ENCODE assay signal across 8 cellular contexts in genomic region chr2:101038455-101039255, GRCh38. TPM values are rescaled to one million over a fixed set of nuclear protein-coding genes. Genes with fewer than 3 reads are reported as not detected.
A peak's percentile ranks its signal among the peaks of the same experiment; 100 is the strongest.
DNase-seq lines count a peak whose midpoint lies in the region; ATAC-seq, FAIRE-seq and TF ChIP-seq lines count a peak whose summit lies in the region.
"Had no signal": no experiment of that assay in that cellular context is flagged by ENCODE, and none has a peak within 500 bp of the region (broad histone marks: within the 10 kb centered on the region; RNA-seq: fewer than 3 reads in every experiment).

No MANE protein-coding gene starts in this region.

- intact Hi-C loops in GM12878 (cut with micrococcal nuclease; ENCODE audit: unreplicated experiment): loop anchor here (5.0 kb wide), 1 partner anchor 164 kb away; no protein-coding TSS in a partner anchor
- intact Hi-C loops in activated T-helper 2 cell treated with anti-CD3 and anti-CD28 coated beads, Interferon-gamma antibody, Interleukin-2, Interleukin-4, amounts not matched to agents 10 μg/mL and 5 μg/mL and 100 μg/mL, durations not matched to agents 14 hours and 24 hours and 36 hours (cut with micrococcal nuclease): no loop called here

- peak overlapping the region; percentile 7 for H3K4me3 Mint-ChIP-seq in nephron progenitor cell
- no peak overlapping the region for H3K4me3 Mint-ChIP-seq in activated T-helper 2 cell treated with anti-CD3 and anti-CD28 coated beads, Interferon-gamma antibody, Interleukin-2, Interleukin-4, amounts not matched to agents 10 μg/mL and 5 μg/mL and 100 μg/mL, durations not matched to agents 14 hours and 24 hours and 36 hours (ENCODE audit: low read depth)
- H3K4me3 Mint-ChIP-seq: T-helper 1 cell treated with Interleukin-12 subunit alpha and Interleukin-12 subunit beta and Interleukin-4 antibody, amounts not matched to agents 30 μg/mL and 1 μg/mL, for 36 hours had no signal

- no peak for TF ChIP-seq POLR2A in GM12878 (IDR thresholded peaks at IDR 0.05; ENCODE audit: low read depth, low read length)

- H3K27me3 ChIP-seq in Loucy (ENCODE audit: insufficient read depth, low read length, poor library complexity, severe bottlenecking) (no peaks in the 10 kb centered on the region), GM12878 (replicated peaks in 1 of 2; ENCODE audit: control insufficient read depth in 2 of 2, insufficient read depth in 2 of 2, low read length in 1 of 2) (no peaks in the 10 kb centered on the region)

- peak; percentile 65; the same call in 2 of the 3 replicates for ATAC-seq in GM12878

- no peaks in the 10 kb centered on the region for H3K4me1 ChIP-seq in Loucy (ENCODE audit: insufficient read depth, low read length, poor library complexity, severe bottlenecking)
- H3K4me1 ChIP-seq in GM12878 (ENCODE audit: control insufficient read depth, insufficient read depth, low read length): peaks cover 15% of the 10 kb centered on the region

- DNase-seq in GM10266 (ENCODE audit: extremely low spot score) (no peak), GM12878 (ENCODE audit: low read depth, low spot score) (no peak), nephron progenitor cell (no peak), mucosa of gallbladder (ENCODE audit: low spot score) (no peak), ureter (ENCODE audit: low spot score) (no peak)
- DNase-seq in activated T-helper 2 cell treated with anti-CD3 and anti-CD28 coated beads, Interferon-gamma antibody, Interleukin-2, Interleukin-4, amounts not matched to agents 10 μg/mL and 5 μg/mL and 100 μg/mL, durations not matched to agents 14 hours and 24 hours and 36 hours (ENCODE audit: low spot score): no peak

- H3K9ac ChIP-seq in Loucy (ENCODE audit: low read depth, low read length, poor library complexity, severe bottlenecking) (no peak overlapping the region), GM12878 (ENCODE audit: control insufficient read depth, insufficient read depth, low read length) (no peak overlapping the region)

- SMC1A ChIA-PET in GM12878 (lab: Charles Lee; ENCODE audit: uncharacterized antibody, unreplicated experiment): interaction anchor here (0.6 to 3.9 kb wide), 5 partner anchors 25 to 264 kb away, joined by 3 to 29 read pairs (median 8); partner anchors contain the start of gene TBC1D8

- H3K4me3 ChIP-seq in Loucy (ENCODE audit: low read length, poor library complexity, severe bottlenecking) (no peak overlapping the region), GM12878 (no peak overlapping the region)

- 81% methylated on average over 21 of the region's 21 CpGs for WGBS in GM12878 (ENCODE audit: insufficient coverage, insufficient replicate concordance, low lambda C conversion rate, missing lambda C conversion rate)

- H3K27me3 Mint-ChIP-seq in nephron progenitor cell (ENCODE audit: low read depth, poor library complexity): peaks cover 6% of the 10 kb centered on the region
- peaks cover 2% of the 10 kb centered on the region for H3K27me3 Mint-ChIP-seq in activated T-helper 2 cell treated with anti-CD3 and anti-CD28 coated beads, Interferon-gamma antibody, Interleukin-2, Interleukin-4, amounts not matched to agents 10 μg/mL and 5 μg/mL and 100 μg/mL, durations not matched to agents 14 hours and 24 hours and 36 hours (ENCODE audit: low read depth)

- TF ChIP-seq CTCF in GM10266 (IDR thresholded peaks at IDR 0.05; ENCODE audit: control insufficient read depth, insufficient read depth, low read depth, missing control alignments): peak; percentile 50
- peak; percentile 66 for TF ChIP-seq CTCF in Loucy (conservative IDR thresholded peaks at IDR 0.05; ENCODE audit: low read length)
- peak; percentile 37 to 72 (median 47); a peak in 4 of 6 replicates for TF ChIP-seq CTCF in GM12878 (IDR thresholded peaks at IDR 0.05 in 2 of 3, conservative IDR thresholded peaks at IDR 0.05 in 1 of 3; ENCODE audit: control insufficient read depth in 2 of 3, extremely low read depth in 1 of 3, insufficient read depth in 1 of 3, low read depth in 3 of 3, low read length in 3 of 3)
- TF ChIP-seq CTCF in nephron progenitor cell (IDR thresholded peaks at IDR 0.05): peak; percentile 29

- H3K4me1 Mint-ChIP-seq in nephron progenitor cell: peaks cover 25% of the 10 kb centered on the region
- peaks cover 5% of the 10 kb centered on the region for H3K4me1 Mint-ChIP-seq in activated T-helper 2 cell treated with anti-CD3 and anti-CD28 coated beads, Interferon-gamma antibody, Interleukin-2, Interleukin-4, amounts not matched to agents 10 μg/mL and 5 μg/mL and 100 μg/mL, durations not matched to agents 14 hours and 24 hours and 36 hours (ENCODE audit: low read depth)

- POLR2A ChIA-PET in GM12878 (lab: Charles Lee): no interaction called here

- H3K4me2 ChIP-seq in Loucy (ENCODE audit: low read depth, low read length, poor library complexity, severe bottlenecking) (no peak overlapping the region), GM12878 (ENCODE audit: control insufficient read depth, insufficient read depth) (no peak overlapping the region)

- H3F3A ChIP-seq in Loucy (ENCODE audit: low read depth): no peaks in the 10 kb centered on the region

- H2AFZ ChIP-seq in Loucy (ENCODE audit: low read length) (no peak overlapping the region), GM12878 (ENCODE audit: control insufficient read depth, low read depth, low read length) (no peak overlapping the region)

- H3K27ac Mint-ChIP-seq in nephron progenitor cell: peak overlapping the region; percentile 6
- H3K27ac Mint-ChIP-seq in activated T-helper 2 cell treated with anti-CD3 and anti-CD28 coated beads, Interferon-gamma antibody, Interleukin-2, Interleukin-4, amounts not matched to agents 10 μg/mL and 5 μg/mL and 100 μg/mL, durations not matched to agents 14 hours and 24 hours and 36 hours: no peak overlapping the region
- H3K27ac Mint-ChIP-seq: T-helper 1 cell treated with Interleukin-12 subunit alpha and Interleukin-12 subunit beta and Interleukin-4 antibody, amounts not matched to agents 30 μg/mL and 1 μg/mL, for 36 hours had no signal

- H3K36me3 Mint-ChIP-seq in nephron progenitor cell (ENCODE audit: low read depth): peaks cover 32% of the 10 kb centered on the region
- H3K36me3 Mint-ChIP-seq in activated T-helper 2 cell treated with anti-CD3 and anti-CD28 coated beads, Interferon-gamma antibody, Interleukin-2, Interleukin-4, amounts not matched to agents 10 μg/mL and 5 μg/mL and 100 μg/mL, durations not matched to agents 14 hours and 24 hours and 36 hours (ENCODE audit: low read depth): no peaks in the 10 kb centered on the region

- no peak overlapping the region for H3K27ac ChIP-seq in GM12878 (ENCODE audit: control insufficient read depth, insufficient read depth)

- H3K9me2 ChIP-seq in Loucy (replicated peaks; ENCODE audit: low read depth, low read length): no peaks in the 10 kb centered on the region

- H4K20me1 ChIP-seq in Loucy (ENCODE audit: insufficient read depth, low read length, poor library complexity, severe bottlenecking): no peaks in the 10 kb centered on the region
- no peaks in the 10 kb centered on the region for H4K20me1 ChIP-seq in GM12878 (ENCODE audit: control insufficient read depth, insufficient read depth)

- no peaks in the 10 kb centered on the region for H3K9me3 Mint-ChIP-seq in nephron progenitor cell
- H3K9me3 Mint-ChIP-seq in activated T-helper 2 cell treated with anti-CD3 and anti-CD28 coated beads, Interferon-gamma antibody, Interleukin-2, Interleukin-4, amounts not matched to agents 10 μg/mL and 5 μg/mL and 100 μg/mL, durations not matched to agents 14 hours and 24 hours and 36 hours: no peaks in the 10 kb centered on the region
- H3K9me3 Mint-ChIP-seq: T-helper 1 cell treated with Interleukin-12 subunit alpha and Interleukin-12 subunit beta and Interleukin-4 antibody, amounts not matched to agents 30 μg/mL and 1 μg/mL, for 36 hours had no signal

- BruUV-seq in GM12878 (replicated peaks; lab: Mats Ljungman, UMichigan): no TSS peak

- H3K9me3 ChIP-seq in Loucy (ENCODE audit: insufficient read depth, low read depth, low read length) (no peaks in the 10 kb centered on the region), GM12878 (replicated peaks; ENCODE audit: control insufficient read depth, insufficient read depth, low read length) (no peaks in the 10 kb centered on the region; the same call in 2 of the 3 replicates)

- H3K79me2 ChIP-seq in Loucy (ENCODE audit: insufficient read depth, low read length) (no peaks in the 10 kb centered on the region), GM12878 (ENCODE audit: control insufficient read depth, insufficient read depth, low read length) (no peaks in the 10 kb centered on the region)

- FAIRE-seq in GM12878 (lab: Jason Lieb, UNC): no peak

- CTCF ChIA-PET in GM12878 (lab: Yijun Ruan, JAX): interaction anchor here (1.1 to 4.7 kb wide), 4 partner anchors 26 to 169 kb away, joined by 4 to 46 read pairs (median 14); partner anchors contain the start of gene TBC1D8

- TF ChIP-seq RAD21 in GM12878 (IDR thresholded peaks at IDR 0.05; ENCODE audit: insufficient read depth, low read depth, low read length): no peak

- RAD21 ChIA-PET in GM12878 (lab: Charles Lee; ENCODE audit: unreplicated experiment): interaction anchor here (1.2 kb wide), 2 partner anchors 114 to 167 kb away, joined by 3 to 5 read pairs; no protein-coding TSS in a partner anchor

- no peaks in the 10 kb centered on the region for H3K36me3 ChIP-seq in Loucy (ENCODE audit: insufficient read depth, low read length)
- no peaks in the 10 kb centered on the region; a peak in 2 of 4 replicates for H3K36me3 ChIP-seq in GM12878 (ENCODE audit: control insufficient read depth in 2 of 2, insufficient read depth in 2 of 2, low read length in 1 of 2)

- in situ Hi-C loops in GM12878 (cut with MboI): no loop called here

- no peak for TF ChIP-seq EP300 in GM12878 (IDR thresholded peaks at IDR 0.05; ENCODE audit: borderline replicate concordance in 1 of 2, control insufficient read depth in 1 of 2, low read depth in 2 of 2, low read length in 2 of 2)

RNA-seq across cellular contexts. Expression of gene RPL31, which starts 36.6 kb away (rescaled TPM):
- total RNA-seq in GM12878 (2013; cell fraction: nucleolus; rRNA removed): 506 and 558 TPM in 2 replicates
- total RNA-seq in GM12878 (2014; rRNA removed) (1,643 and 1,672 TPM in 2 replicates), GM12878 (2014; rRNA removed; fragmentation: Illumina TruSeq; extraction: Trizol) (2,010 and 2,119 TPM in 2 replicates), GM12878 (2021) (1,730 and 1,880 TPM in 2 replicates), mucosa of gallbladder (966 TPM), ureter (1,638 TPM)
- polyA plus RNA-seq in GM12878 (2011; ENCODE audit: low read depth): 4,017 TPM
- polyA plus RNA-seq in GM12878 (2011; rRNA removed) (2,588 and 2,966 TPM in 2 replicates), GM12878 (2014; fragmentation: Illumina TruSeq; extraction: Trizol) (2,219 and 2,318 TPM in 2 replicates), GM12878 (2014; fragmentation: Nextera tagmentation; extraction: Ambion mirVana) (1,000 to 10,000 TPM; 5,836 to 8,551 TPM), GM12878 (2014; rRNA removed) (2,664 and 2,752 TPM in 2 replicates), GM12878 (2016; fragmentation: Nextera tagmentation; extraction: Ambion mirVana) (1,000 to 10,000 TPM; 2,013 to 2,197 TPM)
- 1,434 and 1,651 TPM in 2 replicates for polyA plus RNA-seq in GM12878 (2011; cell fraction: cytosol; rRNA removed)
- polyA plus RNA-seq in GM12878 (2011; cell fraction: nucleus; rRNA removed): 583 and 722 TPM in 2 replicates
- 7,976 and 8,679 TPM in 2 replicates for polyA plus RNA-seq in GM12878 (2012)
- 294 and 425 TPM in 2 replicates for polyA minus RNA-seq in GM12878 (2011; rRNA and poly(A)+ RNA removed)
- 148 and 188 TPM in 2 replicates for polyA minus RNA-seq in GM12878 (2011; cell fraction: cytosol; rRNA and poly(A)+ RNA removed)
- 104 and 147 TPM in 2 replicates for polyA minus RNA-seq in GM12878 (2011; cell fraction: nucleus; rRNA and poly(A)+ RNA removed)
- total RNA-seq in activated T-helper 2 cell treated with anti-CD3 and anti-CD28 coated beads, Interferon-gamma antibody, Interleukin-2, Interleukin-4, amounts not matched to agents 10 μg/mL and 5 μg/mL and 100 μg/mL, durations not matched to agents 14 hours and 24 hours and 36 hours: 1,195 and 1,243 TPM in 2 replicates
